ENCODE assay signal across 9 cellular contexts in the genomic region with DNA sequence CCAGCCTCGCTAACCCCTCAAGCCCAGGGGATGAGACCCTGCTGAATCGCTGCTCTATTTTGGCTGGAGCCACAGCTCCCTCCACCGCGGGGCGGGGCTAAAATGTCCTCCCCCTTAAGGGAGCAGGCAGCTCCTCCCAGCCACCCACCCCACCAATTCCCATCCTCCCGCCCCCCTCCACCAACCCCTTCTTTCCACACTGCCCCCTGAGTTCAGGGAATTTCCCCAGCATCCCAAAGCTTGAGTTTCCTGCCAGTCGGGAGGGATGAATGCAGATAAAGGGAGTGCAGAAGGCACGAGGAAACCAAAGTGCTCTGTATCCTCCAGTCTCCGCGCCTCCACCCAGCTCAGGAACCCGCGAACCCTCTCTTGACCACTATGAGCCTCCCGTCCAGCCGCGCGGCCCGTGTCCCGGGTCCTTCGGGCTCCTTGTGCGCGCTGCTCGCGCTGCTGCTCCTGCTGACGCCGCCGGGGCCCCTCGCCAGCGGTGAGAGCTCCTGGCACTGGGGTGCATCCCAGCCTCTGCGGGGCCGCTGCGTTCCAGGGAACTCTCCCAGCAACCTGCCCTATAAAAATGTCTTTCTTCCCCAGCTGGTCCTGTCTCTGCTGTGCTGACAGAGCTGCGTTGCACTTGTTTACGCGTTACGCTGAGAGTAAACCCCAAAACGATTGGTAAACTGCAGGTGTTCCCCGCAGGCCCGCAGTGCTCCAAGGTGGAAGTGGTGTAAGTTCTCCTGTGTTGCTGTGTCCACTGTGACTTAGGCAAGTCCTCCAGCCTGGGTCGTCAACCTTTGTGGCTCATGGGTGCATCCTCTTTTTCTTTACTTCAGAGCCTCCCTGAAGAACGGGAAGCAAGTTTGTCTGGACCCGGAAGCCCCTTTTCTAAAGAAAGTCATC. TPM values are rescaled to one million over a fixed set of nuclear protein-coding genes. Genes with fewer than 3 reads are reported as not detected.
DNase-seq lines count a peak whose midpoint lies in the region; ATAC-seq and TF ChIP-seq lines count a peak whose summit lies in the region.
"Had no signal": no experiment of that assay in that cellular context is flagged by ENCODE, and none has a peak within 500 bp of the region (broad histone marks: within the 10 kb centered on the region; RNA-seq: fewer than 3 reads in every experiment).

Gene CXCL6, plus strand, starts transcription at position 306 of the 897 bp plus-strand sequence. Its CDS starts 73 bp downstream, at position 379.

- H3K27me3 Mint-ChIP-seq in T-cell, result peaks cover 9 to 14% of the 10 kb centered on the region in 2 donors
- H3K27me3 Mint-ChIP-seq in stimulated activated naive B cell treated with anti-CD40 and anti-IgM and Interleukin-4, amounts not matched to agents 10 μg/mL and 1 μg/mL and 100 μg/mL, for 72 hours, result peaks cover 21 to 28% of the 10 kb centered on the region in 2 donors

- no peak within 1 kb of the TSS for H3K9ac ChIP-seq in SK-N-MC (ENCODE audit: insufficient read length)

- intact Hi-C loops in left cardiac atrium (cut with DNase I) (no loop called here), prostate gland (cut with DNase I) (no loop called here)

- CTCF ChIA-PET in T-cell (lab: Charles Lee), result no interaction called here

- H3K36me3 ChIP-seq in SK-N-MC (ENCODE audit: insufficient read depth, low read length) (no peaks in the 10 kb centered on the region), prostate gland (no peaks in the 10 kb centered on the region)
- H3K36me3 ChIP-seq: adrenal gland had no signal

- H3K9me3 Mint-ChIP-seq in T-cell, result peaks cover 0 to 5% (median 0%) of the 10 kb centered on the region in 3 donors
- H3K9me3 Mint-ChIP-seq in stimulated activated naive B cell treated with anti-CD40 and anti-IgM and Interleukin-4, amounts not matched to agents 10 μg/mL and 1 μg/mL and 100 μg/mL, for 72 hours, result no peaks in the 10 kb centered on the region

- no peak for TF ChIP-seq POLR2A in prostate gland (IDR thresholded peaks at IDR 0.05)

- no peaks in the 10 kb centered on the region for H3K27me3 ChIP-seq in prostate gland (replicated peaks; ENCODE audit: insufficient read depth)

- 3% methylated on average over 29 of the region's 41 CpGs for WGBS in prostate gland

- H3K4me1 ChIP-seq in prostate gland (replicated peaks), result no peaks in the 10 kb centered on the region
- H3K4me1 ChIP-seq: adrenal gland had no signal

- H3K9me3 ChIP-seq in SK-N-MC (ENCODE audit: low read depth, low read length) (no peaks in the 10 kb centered on the region), prostate gland (no peaks in the 10 kb centered on the region)
- H3K9me3 ChIP-seq: adrenal gland had no signal

- POLR2A ChIA-PET in T-cell (lab: Charles Lee), result interaction anchor here in 1 of 2 donors (0.6 kb wide), 1 partner anchor 227 kb away, joined by 3 read pairs; no protein-coding TSS in a partner anchor

- peak in 1 of 4 experiments; percentile 8 for TF ChIP-seq CTCF in prostate gland (IDR thresholded peaks at IDR 0.05)

- peak within 1 kb of the TSS in 1 of 3 donors; percentile 20 for H3K4me3 Mint-ChIP-seq in T-cell
- peak within 1 kb of the TSS in 1 of 2 donors; percentile 44 for H3K4me3 Mint-ChIP-seq in stimulated activated naive B cell treated with anti-CD40 and anti-IgM and Interleukin-4, amounts not matched to agents 10 μg/mL and 1 μg/mL and 100 μg/mL, for 72 hours

- H3K4me1 Mint-ChIP-seq in T-cell, result no peaks in the 10 kb centered on the region
- peaks cover 3 to 7% of the 10 kb centered on the region in 2 donors for H3K4me1 Mint-ChIP-seq in stimulated activated naive B cell treated with anti-CD40 and anti-IgM and Interleukin-4, amounts not matched to agents 10 μg/mL and 1 μg/mL and 100 μg/mL, for 72 hours

- no peaks in the 10 kb centered on the region for H3K36me3 Mint-ChIP-seq in T-cell
- H3K36me3 Mint-ChIP-seq in stimulated activated naive B cell treated with anti-CD40 and anti-IgM and Interleukin-4, amounts not matched to agents 10 μg/mL and 1 μg/mL and 100 μg/mL, for 72 hours, result no peaks in the 10 kb centered on the region

- ATAC-seq in left cardiac atrium (peak; percentile 53 to 74), T-cell (replicated peaks in 1 of 4) (no peak), GM18909 (IDR thresholded peaks at IDR 0.05; ENCODE audit: poor library complexity, unreplicated experiment) (no peak), HG02623 (IDR thresholded peaks at IDR 0.05; ENCODE audit: unreplicated experiment) (no peak)
- no peak for ATAC-seq in stimulated activated naive B cell treated with anti-CD40 and anti-IgM and Interleukin-4, amounts not matched to agents 10 μg/mL and 1 μg/mL and 100 μg/mL, for 72 hours (replicated peaks)

- H3K4me3 ChIP-seq in SK-N-MC (peak within 1 kb of the TSS; percentile 61), prostate gland (peak within 1 kb of the TSS; percentile 20 to 33)

- H3K27ac ChIP-seq in SK-N-MC, result no peak within 1 kb of the TSS
- peak within 1 kb of the TSS in 1 of 2 donors; percentile 61 for H3K27ac ChIP-seq in prostate gland
- H3K27ac ChIP-seq: adrenal gland had no signal

- DNase-seq in ELR (ENCODE audit: low read depth), result peak; percentile 61
- DNase-seq in SK-N-MC (ENCODE audit: low read depth, low spot score), result no peak
- DNase-seq in left cardiac atrium, result peak; percentile 53
- peak; percentile 28 for DNase-seq in prostate gland (ENCODE audit: low spot score)
- DNase-seq in T-cell, result no peak
- no peak for DNase-seq in stimulated activated naive B cell treated with anti-CD40 and anti-IgM and Interleukin-4, amounts not matched to agents 10 μg/mL and 1 μg/mL and 100 μg/mL, for 72 hours

- H3K27ac Mint-ChIP-seq in T-cell, result no peak within 1 kb of the TSS
- no peak within 1 kb of the TSS for H3K27ac Mint-ChIP-seq in stimulated activated naive B cell treated with anti-CD40 and anti-IgM and Interleukin-4, amounts not matched to agents 10 μg/mL and 1 μg/mL and 100 μg/mL, for 72 hours

RNA-seq across cellular contexts. Expression of gene CXCL6, which starts in this region (rescaled TPM):
- total RNA-seq in left cardiac atrium, result 1 to 10 TPM; 1.1 to 1.5 TPM
- 1 to 10 TPM; 5.2 to 8.4 TPM for total RNA-seq in prostate gland
- total RNA-seq in T-cell, result not detected

Comparison
In these comparisons a context has a peak if more than half of its experiments do, and no peak if none do; other contexts are left out.
1. DNase-seq: peak in ELR (single experiment), left cardiac atrium (single experiment) and prostate gland (single experiment); none in SK-N-MC (single experiment), T-cell (0 of 34) and stimulated activated naive B cell treated with anti-CD40 and anti-IgM and Interleukin-4, amounts not matched to agents 10 μg/mL and 1 μg/mL and 100 μg/mL, for 72 hours (single experiment).
2. ATAC-seq: peak in left cardiac atrium (2 of 2); none in T-cell (0 of 4), GM18909 (single experiment), HG02623 (single experiment) and stimulated activated naive B cell treated with anti-CD40 and anti-IgM and Interleukin-4, amounts not matched to agents 10 μg/mL and 1 μg/mL and 100 μg/mL, for 72 hours (0 of 2).